ENCODE assay signal across 22 cellular contexts in genomic region chr17:72423718-72424117, GRCh38.
DNase-seq lines count a peak whose midpoint lies in the region; ATAC-seq, FAIRE-seq and TF ChIP-seq lines count a peak whose summit lies in the region.
"Had no signal": no experiment of that assay in that cellular context is flagged by ENCODE, and none has a peak within 500 bp of the region (broad histone marks: within the 10 kb centered on the region; RNA-seq: fewer than 3 reads in every experiment).

No MANE protein-coding gene starts in this region.

- CTCF ChIA-PET in HCT116 (lab: Charles Lee), result interaction anchor here (1.2 to 1.5 kb wide), 2 partner anchors 32 to 1657 kb away, joined by 3 to 4 read pairs; no protein-coding TSS in a partner anchor
- CTCF ChIA-PET in RWPE1 (lab: Yijun Ruan, JAX), result interaction anchor here (0.9 kb wide), 1 partner anchor 126 kb away, joined by 4 read pairs; no protein-coding TSS in a partner anchor

- no peaks in the 10 kb centered on the region for H3K9me2 ChIP-seq in HCT116 (ENCODE audit: insufficient read depth)

- H4K20me1 ChIP-seq in HCT116 (ENCODE audit: insufficient read depth), result no peaks in the 10 kb centered on the region

- intact Hi-C loops in HCT116 (cut with micrococcal nuclease) (loop anchor here (2.0 kb wide), 1 partner anchor 31 kb away; no protein-coding TSS in a partner anchor), tibial artery (cut with DNase I; ENCODE audit: low total_unique reads) (no loop called here)

- H3K9me3 ChIP-seq in HCT116 (ENCODE audit: control insufficient read depth in 1 of 2, insufficient read depth in 1 of 2, low read depth in 1 of 2, low read length in 2 of 2), result peaks cover 0 to 5% of the 10 kb centered on the region in 2 experiments; a peak in 2 of 4 replicates
- H3K9me3 ChIP-seq in trophoblast cell (ENCODE audit: insufficient read depth, low read depth, low read length), result no peaks in the 10 kb centered on the region
- H3K9me3 ChIP-seq in tibial artery, result no peaks in the 10 kb centered on the region
- H3K9me3 ChIP-seq: SJCRH30, thyroid gland had no signal

- DNase-seq in GM12892 (ENCODE audit: insufficient read length), result no peak
- DNase-seq in HCT116 (ENCODE audit: low read depth, low spot score), result no peak
- DNase-seq in RWPE1 (ENCODE audit: low spot score), result no peak
- DNase-seq in trophoblast cell, result no peak
- DNase-seq in tibial artery, result no peak
- DNase-seq: activated CD8-positive, alpha-beta memory T cell treated with anti-CD3 and anti-CD28 coated beads, Interleukin-2, amount 50 U/mL, for 4 hours; activated effector memory CD4-positive, alpha-beta T cell treated with Interleukin-2 at 50 U/mL for 16 hours; DMS79 treated with DMSO at 0.1 percent for 48 hours; glutamatergic neuron; NCI-H1436 treated with DMSO at 0.1 percent for 48 hours; NCI-H2171; NCI-H526; nephron progenitor cell; SJCRH30; stimulated activated naive CD4-positive, alpha-beta T cell; thyroid gland had no signal

- H3K4me2 ChIP-seq in HCT116 (ENCODE audit: low read length) (peak overlapping the region; percentile 85), trophoblast cell (ENCODE audit: low read length) (no peak overlapping the region)

- peak overlapping the region; percentile 59 for H4K91ac ChIP-seq in trophoblast cell (ENCODE audit: low read depth, low read length)

- H3K27ac ChIP-seq in HCT116 (ENCODE audit: low read depth, low read length) (peak overlapping the region; percentile 78), RWPE1 (peak overlapping the region; percentile 76), trophoblast cell (ENCODE audit: low read depth, low read length) (peak overlapping the region; percentile 30), tibial artery (no peak overlapping the region)
- H3K27ac ChIP-seq: thyroid gland had no signal

- WGBS in trophoblast cell (ENCODE audit: extremely low coverage, insufficient coverage, insufficient read length), result no CpG with 5 or more reads among the region's 14 CpGs

- H3K4me3 ChIP-seq in HCT116 (replicated peaks in 1 of 2; ENCODE audit: low read depth in 1 of 2, low read length in 2 of 2), result no peak overlapping the region
- H3K4me3 ChIP-seq in trophoblast cell (ENCODE audit: low read depth, low read length), result no peak overlapping the region
- H3K4me3 ChIP-seq in tibial artery, result no peak overlapping the region
- H3K4me3 ChIP-seq: coronary artery, SJCRH30, thyroid gland had no signal

- no peak for TF ChIP-seq RAD21 in HCT116 (IDR thresholded peaks at IDR 0.05; ENCODE audit: low read depth)

- H3K79me2 ChIP-seq in HCT116 (ENCODE audit: insufficient read depth, low read length) (peaks cover 33% of the 10 kb centered on the region; the same call in 1 of the 2 replicates), trophoblast cell (ENCODE audit: control insufficient read depth, insufficient read depth, low read length, poor library complexity) (no peaks in the 10 kb centered on the region)

- H4K12ac ChIP-seq in trophoblast cell (ENCODE audit: low read depth, low read length), result no peak overlapping the region

- FAIRE-seq in GM12892 (lab: Jason Lieb, UNC), result peak; percentile 53
- FAIRE-seq: bronchial epithelial cell, endometrium had no signal

- H3K79me1 ChIP-seq in trophoblast cell (ENCODE audit: low read length), result peaks cover 19% of the 10 kb centered on the region

- 0 out of 2 replicates have a peak overlapping the region, but pooled peaks have one; percentile 64 for H3K9ac ChIP-seq in HCT116 (ENCODE audit: low read length)
- H3K9ac ChIP-seq in trophoblast cell (ENCODE audit: low read length), result no peak overlapping the region

- H2BK5ac ChIP-seq in trophoblast cell (ENCODE audit: low read depth, low read length, poor library complexity), result no peak overlapping the region

- no peak overlapping the region for H4K8ac ChIP-seq in trophoblast cell (ENCODE audit: low read depth, low read length)

- H3K18ac ChIP-seq in trophoblast cell (ENCODE audit: low read length), result no peak overlapping the region

- ATAC-seq in HCT116 (no peak), HG03521 (IDR thresholded peaks at IDR 0.05; ENCODE audit: unreplicated experiment) (no peak), GM18502 (IDR thresholded peaks at IDR 0.05; ENCODE audit: poor library complexity, unreplicated experiment) (no peak)
- ATAC-seq: left lobe of liver had no signal

- no peak; the same call in 1 of the 2 replicates for TF ChIP-seq POLR2A in GM12892 (IDR thresholded peaks at IDR 0.05; ENCODE audit: low read depth, low read length)
- no peak for TF ChIP-seq POLR2A in HCT116 (IDR thresholded peaks at IDR 0.05; ENCODE audit: borderline replicate concordance, extremely low read depth, insufficient read depth, insufficient read length)

- H3K36me3 ChIP-seq in HCT116 (ENCODE audit: control insufficient read depth in 1 of 2, insufficient read depth in 2 of 2, low read length in 2 of 2) (peaks cover 0 to 13% of the 10 kb centered on the region in 2 experiments; a peak in 2 of 4 replicates), trophoblast cell (ENCODE audit: control insufficient read depth in 1 of 2, insufficient read depth in 2 of 2, low read length in 2 of 2) (no peaks in the 10 kb centered on the region), tibial artery (no peaks in the 10 kb centered on the region)
- H3K36me3 ChIP-seq: SJCRH30, thyroid gland had no signal

- H3K27me3 ChIP-seq in HCT116 (ENCODE audit: insufficient read depth, low read length) (no peaks in the 10 kb centered on the region), trophoblast cell (ENCODE audit: insufficient read depth, low read length) (no peaks in the 10 kb centered on the region), tibial artery (no peaks in the 10 kb centered on the region)
- H3K27me3 ChIP-seq: SJCRH30, thyroid gland had no signal

- no peak overlapping the region for H2AFZ ChIP-seq in HCT116 (ENCODE audit: low read depth, low read length, poor library complexity, severe bottlenecking)
- H2AFZ ChIP-seq in trophoblast cell (ENCODE audit: insufficient read depth, low read length, poor library complexity), result no peak overlapping the region

- H2BK12ac ChIP-seq in trophoblast cell (ENCODE audit: low read length), result peak overlapping the region; percentile 32

- POLR2A ChIA-PET in HCT116 (lab: Charles Lee), result interaction anchor here (1.0 kb wide), 1 partner anchor 9 kb away, joined by 5 read pairs; no protein-coding TSS in a partner anchor
- POLR2A ChIA-PET in RWPE1 (lab: Yijun Ruan, JAX; ENCODE audit: low non-redundant PET), result interaction anchor here (0.7 kb wide), 1 partner anchor 75 kb away, joined by 12 read pairs; no protein-coding TSS in a partner anchor

- RAD21 ChIA-PET in HCT116 (lab: Charles Lee; ENCODE audit: low non-redundant PET in 1 of 2, low total read pairs in 2 of 2, uncharacterized antibody in 2 of 2, unreplicated experiment in 2 of 2), result interaction anchor here (0.7 to 1.4 kb wide), 2 partner anchors 39 to 303 kb away, joined by 4 to 5 read pairs; partner anchors contain the start of gene SOX9 (in 1 of the 2)

- no peak for TF ChIP-seq CTCF in HCT116 (IDR thresholded peaks at IDR 0.05 in 2 of 3, conservative IDR thresholded peaks at IDR 0.05 in 1 of 3; ENCODE audit: borderline replicate concordance in 1 of 3, insufficient read depth in 1 of 3, low read depth in 2 of 3, low read length in 2 of 3)
- TF ChIP-seq CTCF in RWPE1 (conservative IDR thresholded peaks at IDR 0.05; ENCODE audit: low read depth), result no peak
- TF ChIP-seq CTCF in tibial artery (IDR thresholded peaks at IDR 0.05), result no peak

- H2AK5ac ChIP-seq in trophoblast cell (ENCODE audit: low read length), result no peak overlapping the region

- peak overlapping the region; percentile 4 for H3K14ac ChIP-seq in trophoblast cell (ENCODE audit: low read length)

- BruUV-seq in HCT116 (replicated peaks; lab: Mats Ljungman, UMichigan), result no TSS peak

- no peak overlapping the region for H3K4ac ChIP-seq in trophoblast cell (ENCODE audit: low read depth, low read length)

- peaks cover 62 to 98% of the 10 kb centered on the region in 2 experiments for H3K4me1 ChIP-seq in HCT116 (ENCODE audit: control insufficient read depth in 1 of 2, insufficient read depth in 2 of 2, low read length in 2 of 2)
- H3K4me1 ChIP-seq in trophoblast cell (ENCODE audit: control insufficient read depth in 1 of 2, insufficient read depth in 2 of 2, low read length in 2 of 2), result peaks cover 28 to 31% of the 10 kb centered on the region in 2 experiments
- H3K4me1 ChIP-seq in tibial artery, result peaks cover 0 to 30% (median 24%) of the 10 kb centered on the region in 4 donors

- H2BK120ac ChIP-seq in trophoblast cell (ENCODE audit: insufficient read depth, low read length, poor library complexity), result peak overlapping the region; percentile 15

- no peak overlapping the region for H3K23ac ChIP-seq in trophoblast cell (ENCODE audit: low read length)

TF ChIP-seq in HCT116, 20 proteins besides CTCF, POLR2A, EP300 and RAD21 (continues in another document):
- TF ChIP-seq EZH2 (IDR thresholded peaks at IDR 0.05) (no peak), ATF3 (IDR thresholded peaks at IDR 0.05) (no peak), FOSL1 (IDR thresholded peaks at IDR 0.05; ENCODE audit: low read depth) (no peak), POLR2AphosphoS5 (IDR thresholded peaks at IDR 0.05; ENCODE audit: low read depth, low read length) (no peak), MAX (IDR thresholded peaks at IDR 0.05) (no peak), ZBTB33 (IDR thresholded peaks at IDR 0.05; ENCODE audit: extremely low read depth, insufficient replicate concordance, low read length) (no peak), TCF7L2 (IDR thresholded peaks at IDR 0.05; ENCODE audit: borderline replicate concordance, extremely low read depth, insufficient read depth, insufficient read length) (no peak), SP1 (IDR thresholded peaks at IDR 0.05; ENCODE audit: low read depth) (no peak)

Comparison
In these comparisons a context has a peak if more than half of its experiments do, and no peak if none do; other contexts are left out.
1. H3K27ac ChIP-seq: peak in HCT116 (single experiment), RWPE1 (single experiment) and trophoblast cell (single experiment); none in tibial artery (0 of 2).